24 cellular contexts compared by ENCODE assay signal in the genomic region with DNA sequence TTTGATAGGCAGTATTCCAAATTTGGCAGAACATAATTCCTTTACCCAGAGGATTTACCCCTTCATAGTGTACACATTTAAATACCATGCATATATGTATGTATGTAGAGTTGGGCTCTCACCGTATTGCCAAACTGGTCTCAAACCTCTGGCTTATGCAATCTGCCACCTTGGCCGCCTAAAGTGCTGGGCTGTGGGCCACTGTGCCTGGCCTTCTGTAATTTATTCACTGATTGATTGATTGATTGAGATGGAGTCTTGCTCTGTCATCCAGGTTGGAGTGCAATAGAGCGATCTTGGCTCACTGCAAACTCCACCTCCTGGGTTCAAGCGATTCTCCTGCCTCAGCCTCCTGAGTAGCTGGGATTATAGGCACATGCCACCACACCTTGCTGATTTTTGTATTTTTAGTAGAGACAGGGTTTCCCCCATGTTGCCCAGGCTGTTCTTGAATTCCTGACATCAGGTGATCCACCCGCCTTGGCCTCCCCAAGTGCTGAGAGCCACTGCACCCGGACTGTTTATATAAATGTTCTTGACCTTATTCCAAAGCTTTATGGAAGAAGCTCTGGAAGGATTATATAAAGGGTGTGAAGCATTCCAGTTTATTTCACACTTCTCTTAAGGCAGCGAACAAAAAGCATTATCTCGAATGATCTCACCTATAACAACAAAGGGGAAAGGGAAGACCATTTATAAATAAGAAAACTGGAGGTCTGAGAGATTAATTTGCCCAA. TPM values are rescaled to one million over a fixed set of nuclear protein-coding genes. Genes with fewer than 3 reads are reported as not detected.
A peak's percentile ranks its signal among the peaks of the same experiment; 100 is the strongest.
DNase-seq lines count a peak whose midpoint lies in the region; ATAC-seq and TF ChIP-seq lines count a peak whose summit lies in the region.
"Had no signal": no experiment of that assay in that cellular context is flagged by ENCODE, and none has a peak within 500 bp of the region (broad histone marks: within the 10 kb centered on the region; RNA-seq: fewer than 3 reads in every experiment).

No MANE protein-coding gene starts in this region.

- H3F3A ChIP-seq in SK-N-SH (replicated peaks; ENCODE audit: insufficient read depth), result peaks cover 7% of the 10 kb centered on the region

- H2AFZ ChIP-seq in SK-N-SH (ENCODE audit: low read depth), result no peak overlapping the region

- H3K27ac Mint-ChIP-seq in natural killer cell (peak overlapping the region; percentile 62 to 72), WTC11 (peak overlapping the region; percentile 17; the same call in 1 of the 2 replicates)
- no peak overlapping the region for H3K27ac Mint-ChIP-seq in natural killer cell treated with Interleukin-12 subunit alpha and Interleukin-12 subunit beta and Interleukin-15 and Interleukin-18, amount 100 ng/mL, for 72 hours
- H3K27ac Mint-ChIP-seq: activated CD4-positive, alpha-beta T cell treated with anti-CD3 and anti-CD28 coated beads for 36 hours; activated T-cell treated with anti-CD3 and anti-CD28 coated beads, Interleukin-2, amount 50 U/mL, for 72 hours had no signal

- ATAC-seq in natural killer cell (no peak), WTC11 (no peak), left lobe of liver (peak; percentile 79), GM19324 (IDR thresholded peaks at IDR 0.05; ENCODE audit: low FRiP score, unreplicated experiment) (no peak), HG02610 (IDR thresholded peaks at IDR 0.05; ENCODE audit: unreplicated experiment) (no peak)
- ATAC-seq in natural killer cell treated with Interleukin-12 subunit alpha and Interleukin-12 subunit beta and Interleukin-15 and Interleukin-18, amount 100 ng/mL, for 72 hours, result no peak
- ATAC-seq: activated CD4-positive, alpha-beta T cell treated with anti-CD3 and anti-CD28 coated beads for 36 hours; activated T-cell treated with anti-CD3 and anti-CD28 coated beads, Interleukin-2, amount 50 U/mL, for 72 hours; Panc1 had no signal

- H3K9me3 Mint-ChIP-seq in natural killer cell (no peaks in the 10 kb centered on the region), WTC11 (no peaks in the 10 kb centered on the region)
- no peaks in the 10 kb centered on the region for H3K9me3 Mint-ChIP-seq in natural killer cell treated with Interleukin-12 subunit alpha and Interleukin-12 subunit beta and Interleukin-15 and Interleukin-18, amount 100 ng/mL, for 72 hours
- H3K9me3 Mint-ChIP-seq: activated T-cell treated with anti-CD3 and anti-CD28 coated beads, Interleukin-2, amount 50 U/mL, for 72 hours had no signal

- H3K27ac ChIP-seq in SK-N-SH (ENCODE audit: low read depth in 2 of 2, low read length in 1 of 2), result no peak overlapping the region
- H3K27ac ChIP-seq: BLaER1, SJCRH30, skin epidermis had no signal

- peaks cover 35 to 36% of the 10 kb centered on the region in 2 donors for H3K4me1 Mint-ChIP-seq in natural killer cell
- H3K4me1 Mint-ChIP-seq in natural killer cell treated with Interleukin-12 subunit alpha and Interleukin-12 subunit beta and Interleukin-15 and Interleukin-18, amount 100 ng/mL, for 72 hours (ENCODE audit: low read depth in 2 of 2), result peaks cover 18 to 25% of the 10 kb centered on the region in 2 donors
- H3K4me1 Mint-ChIP-seq in WTC11, result peaks cover 17% of the 10 kb centered on the region

- no peak for TF ChIP-seq RAD21 in SK-N-SH (IDR thresholded peaks at IDR 0.05; ENCODE audit: low read length)

- DNase-seq in natural killer cell, result no peak
- no peak for DNase-seq in natural killer cell treated with Interleukin-12 subunit alpha and Interleukin-12 subunit beta and Interleukin-15 and Interleukin-18, amount 100 ng/mL, for 72 hours (ENCODE audit: low spot score)
- no peak for DNase-seq in WTC11 (ENCODE audit: low spot score)
- DNase-seq in left lobe of liver (ENCODE audit: low spot score), result peak; percentile 61
- DNase-seq in superior temporal gyrus (ENCODE audit: extremely low spot score), result no peak
- DNase-seq in SK-N-SH, result no peak
- DNase-seq: ACHN; activated CD4-positive, alpha-beta T cell treated with anti-CD3 and anti-CD28 coated beads for 36 hours; activated naive CD4-positive, alpha-beta T cell treated with anti-CD3 and anti-CD28 coated beads, Interleukin-2, amount 50 U/mL, for 16 hours; activated T-cell treated with anti-CD3 and anti-CD28 coated beads, Interleukin-2, amount 50 U/mL, for 72 hours; caudate nucleus; kidney; NCI-H1694; NCI-H2171 treated with DMSO at 0.1 percent for 48 hours; NCI-H524 treated with DMSO at 0.1 percent for 48 hours; SJCRH30; substantia nigra; T-helper 1 cell had no signal

- WGBS in SK-N-SH (ENCODE audit: low lambda C conversion rate), result 87% methylated on average over 8 of the region's 8 CpGs

- no peaks in the 10 kb centered on the region for H3K9me3 ChIP-seq in SK-N-SH
- H3K9me3 ChIP-seq: SJCRH30 had no signal

- H3K27me3 ChIP-seq in SK-N-SH (ENCODE audit: insufficient read depth), result no peaks in the 10 kb centered on the region
- H3K27me3 ChIP-seq: BLaER1, SJCRH30 had no signal

- intact Hi-C loops in natural killer cell (cut with micrococcal nuclease), result no loop called here

- H3K27me3 Mint-ChIP-seq in natural killer cell (ENCODE audit: low read depth in 2 of 2), result no peaks in the 10 kb centered on the region
- H3K27me3 Mint-ChIP-seq in natural killer cell treated with Interleukin-12 subunit alpha and Interleukin-12 subunit beta and Interleukin-15 and Interleukin-18, amount 100 ng/mL, for 72 hours, result no peaks in the 10 kb centered on the region
- H3K27me3 Mint-ChIP-seq in WTC11 (ENCODE audit: low read depth), result no peaks in the 10 kb centered on the region
- H3K27me3 Mint-ChIP-seq: activated CD4-positive, alpha-beta T cell treated with anti-CD3 and anti-CD28 coated beads for 36 hours had no signal

- H3K4me2 ChIP-seq in SK-N-SH, result no peak overlapping the region
- H3K4me2 ChIP-seq: BLaER1 had no signal

- no peaks in the 10 kb centered on the region for H3K36me3 Mint-ChIP-seq in natural killer cell
- H3K36me3 Mint-ChIP-seq in natural killer cell treated with Interleukin-12 subunit alpha and Interleukin-12 subunit beta and Interleukin-15 and Interleukin-18, amount 100 ng/mL, for 72 hours, result no peaks in the 10 kb centered on the region
- peaks cover 12% of the 10 kb centered on the region for H3K36me3 Mint-ChIP-seq in WTC11

- no peak for TF ChIP-seq EP300 in SK-N-SH (IDR thresholded peaks at IDR 0.05; ENCODE audit: borderline replicate concordance in 1 of 2, low read depth in 1 of 2, low read length in 1 of 2)

- no peak overlapping the region for H3K4me3 ChIP-seq in SK-N-SH (ENCODE audit: low read depth in 2 of 2, low read length in 1 of 2)
- H3K4me3 ChIP-seq: BLaER1, lung, SJCRH30, skin epidermis had no signal

- POLR2A ChIA-PET in WTC11 (lab: Charles Lee) (interaction anchor here (0.5 to 1.0 kb wide), 3 partner anchors 15 to 119 kb away, joined by 3 to 4 read pairs (median 3); partner anchors contain the start of gene GLG1), SK-N-SH (lab: Yijun Ruan, JAX) (interaction anchor here (1.0 kb wide), 1 partner anchor 9 kb away, joined by 3 read pairs; no protein-coding TSS in a partner anchor)

- TF ChIP-seq CTCF in natural killer cell (IDR thresholded peaks at IDR 0.05) (no peak), WTC11 (IDR thresholded peaks at IDR 0.05) (no peak), SK-N-SH (IDR thresholded peaks at IDR 0.05) (no peak)

- H3K9ac ChIP-seq in SK-N-SH, result no peak overlapping the region
- H3K9ac ChIP-seq: BLaER1 had no signal

- H4K20me1 ChIP-seq in SK-N-SH (ENCODE audit: insufficient read depth), result 0 out of 2 replicates have a peak, but pooled peaks cover 6% of the 10 kb centered on the region

- no peaks in the 10 kb centered on the region for H3K9me2 ChIP-seq in SK-N-SH

- peaks cover 97% of the 10 kb centered on the region for H3K79me2 ChIP-seq in SK-N-SH (ENCODE audit: insufficient read depth)

- H3K4me1 ChIP-seq in SK-N-SH (ENCODE audit: control insufficient read depth in 1 of 2, insufficient read depth in 2 of 2, low read depth in 1 of 2, low read length in 1 of 2), result peaks cover 0 to 19% of the 10 kb centered on the region in 2 experiments; a peak in 1 of 4 replicates
- H3K4me1 ChIP-seq: SJCRH30 had no signal

- peaks cover 0 to 11% of the 10 kb centered on the region in 2 experiments for H3K36me3 ChIP-seq in SK-N-SH (replicated peaks in 1 of 2; ENCODE audit: control insufficient read depth in 1 of 2, insufficient read depth in 2 of 2, low read length in 1 of 2)
- H3K36me3 ChIP-seq: SJCRH30 had no signal

- H3K4me3 Mint-ChIP-seq in natural killer cell (no peak overlapping the region), WTC11 (no peak overlapping the region)
- no peak overlapping the region for H3K4me3 Mint-ChIP-seq in natural killer cell treated with Interleukin-12 subunit alpha and Interleukin-12 subunit beta and Interleukin-15 and Interleukin-18, amount 100 ng/mL, for 72 hours
- H3K4me3 Mint-ChIP-seq: activated CD4-positive, alpha-beta T cell treated with anti-CD3 and anti-CD28 coated beads for 36 hours; activated T-cell treated with anti-CD3 and anti-CD28 coated beads, Interleukin-2, amount 50 U/mL, for 72 hours had no signal

- CTCF ChIA-PET in WTC11 (lab: Charles Lee) (no interaction called here), SK-N-SH (lab: Yijun Ruan, JAX) (no interaction called here)

TF ChIP-seq in WTC11, 78 proteins besides CTCF, POLR2A, EP300 and RAD21 (continues in another document):
- no peak for TF ChIP-seq ELF4 (CRISPR knock-in tag; IDR thresholded peaks at IDR 0.05; ENCODE audit: low read depth)
- TF ChIP-seq ZNF138 (CRISPR knock-in tag; conservative IDR thresholded peaks at IDR 0.05), result no peak
- TF ChIP-seq ZNF263 (CRISPR knock-in tag; IDR thresholded peaks at IDR 0.05; ENCODE audit: low read depth), result no peak

TF ChIP-seq in SK-N-SH, 30 proteins besides CTCF, POLR2A, EP300 and RAD21 (continues in another document):
- TF ChIP-seq, protein P1, sequence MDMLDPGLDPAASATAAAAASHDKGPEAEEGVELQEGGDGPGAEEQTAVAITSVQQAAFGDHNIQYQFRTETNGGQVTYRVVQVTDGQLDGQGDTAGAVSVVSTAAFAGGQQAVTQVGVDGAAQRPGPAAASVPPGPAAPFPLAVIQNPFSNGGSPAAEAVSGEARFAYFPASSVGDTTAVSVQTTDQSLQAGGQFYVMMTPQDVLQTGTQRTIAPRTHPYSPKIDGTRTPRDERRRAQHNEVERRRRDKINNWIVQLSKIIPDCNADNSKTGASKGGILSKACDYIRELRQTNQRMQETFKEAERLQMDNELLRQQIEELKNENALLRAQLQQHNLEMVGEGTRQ (IDR thresholded peaks at IDR 0.05; ENCODE audit: borderline replicate concordance, low read depth, low read length), result no peak
- TF ChIP-seq FOXJ3 (CRISPR knock-in tag; IDR thresholded peaks at IDR 0.05), result no peak
- TF ChIP-seq NRF1 (IDR thresholded peaks at IDR 0.05; ENCODE audit: low read depth, low read length), result no peak
- no peak for TF ChIP-seq GABPA (IDR thresholded peaks at IDR 0.05; ENCODE audit: low read depth)
- TF ChIP-seq TEAD4 (IDR thresholded peaks at IDR 0.05; ENCODE audit: borderline replicate concordance, insufficient read depth), result no peak
- no peak for TF ChIP-seq GATA2 (CRISPR knock-in tag; IDR thresholded peaks at IDR 0.05)

RNA-seq across cellular contexts. Expression of gene GLG1, which starts 14.8 kb away (rescaled TPM):
- total RNA-seq in natural killer cell (100 to 1,000 TPM; 184 to 225 (median 188) TPM), WTC11 (2021) (156 to 179 TPM (median 171 TPM) in 3 replicates), left lobe of liver (49.6 TPM)
- 10 to 100 TPM; 69.6 to 98.9 TPM for total RNA-seq in natural killer cell treated with Interleukin-12 subunit alpha and Interleukin-12 subunit beta and Interleukin-15 and Interleukin-18, amount 100 ng/mL, for 72 hours
- 61.6 and 71.1 TPM in 2 replicates for polyA plus RNA-seq in SK-N-SH (2012; rRNA removed)
- polyA plus RNA-seq in SK-N-SH (2012; cell fraction: cytosol; rRNA removed), result 68.1 and 72.7 TPM in 2 replicates
- 73.9 and 96.3 TPM in 2 replicates for polyA plus RNA-seq in SK-N-SH (2012; cell fraction: nucleus; rRNA removed)

Comparison
In these comparisons a context has a peak if more than half of its experiments do, and no peak if none do; other contexts are left out.
1. H3K27ac Mint-ChIP-seq: peak in natural killer cell (2 of 2) and WTC11 (single experiment); none in natural killer cell treated with Interleukin-12 subunit alpha and Interleukin-12 subunit beta and Interleukin-15 and Interleukin-18, amount 100 ng/mL, for 72 hours (0 of 2).